2 cellular contexts compared by ENCODE assay signal in the genomic region with DNA sequence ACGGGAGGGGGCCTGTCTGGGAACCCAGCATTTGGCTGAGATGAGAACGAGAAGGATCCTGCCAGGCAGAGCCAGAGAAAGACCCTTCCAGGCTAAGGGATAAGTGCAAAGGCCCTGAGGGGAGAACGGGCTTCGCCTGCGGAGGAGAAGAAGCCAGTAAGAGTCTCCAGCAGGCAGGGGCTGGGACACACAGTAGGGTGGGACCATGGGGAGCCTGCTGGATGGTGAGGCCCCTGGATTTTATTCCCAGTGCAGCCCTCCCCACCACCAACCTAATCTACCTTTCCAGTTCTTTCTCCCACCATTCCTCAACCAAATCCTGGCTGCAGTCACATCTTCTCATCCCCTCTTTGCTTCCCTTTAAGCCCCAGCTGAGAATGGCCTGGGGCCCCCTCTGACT.
TF ChIP-seq lines count a peak whose summit lies in the region.

No MANE protein-coding gene starts in this region.

TF ChIP-seq in H1, 55 proteins besides CTCF, POLR2A, EP300 and RAD21 (continues in another document):
- no peak for TF ChIP-seq PHF8 (conservative IDR thresholded peaks at IDR 0.05; ENCODE audit: low read depth, low read length)
- no peak for TF ChIP-seq SIX5 (IDR thresholded peaks at IDR 0.05; ENCODE audit: low read depth, low read length)
- TF ChIP-seq FOSL1 (IDR thresholded peaks at IDR 0.05; ENCODE audit: insufficient read depth, low read depth, low read length): no peak
- no peak for TF ChIP-seq KDM5A (IDR thresholded peaks at IDR 0.05; ENCODE audit: low read length)
- TF ChIP-seq MAFK (IDR thresholded peaks at IDR 0.05; ENCODE audit: low read depth, low read length): no peak
- no peak for TF ChIP-seq NRF1 (IDR thresholded peaks at IDR 0.05; ENCODE audit: low read depth, low read length)
- TF ChIP-seq HDAC2 (IDR thresholded peaks at IDR 0.05; ENCODE audit: borderline replicate concordance in 1 of 2, low read depth in 2 of 2, low read length in 2 of 2): no peak
- no peak for TF ChIP-seq RBBP5 (IDR thresholded peaks at IDR 0.05; ENCODE audit: borderline replicate concordance, low read depth, low read length)
- TF ChIP-seq RFX5 (IDR thresholded peaks at IDR 0.05; ENCODE audit: borderline replicate concordance, low read depth, low read length): no peak
- TF ChIP-seq TEAD4 (IDR thresholded peaks at IDR 0.05; ENCODE audit: low read depth, low read length): no peak
- TF ChIP-seq SP2 (IDR thresholded peaks at IDR 0.05; ENCODE audit: low read length): no peak
- TF ChIP-seq, protein P1, sequence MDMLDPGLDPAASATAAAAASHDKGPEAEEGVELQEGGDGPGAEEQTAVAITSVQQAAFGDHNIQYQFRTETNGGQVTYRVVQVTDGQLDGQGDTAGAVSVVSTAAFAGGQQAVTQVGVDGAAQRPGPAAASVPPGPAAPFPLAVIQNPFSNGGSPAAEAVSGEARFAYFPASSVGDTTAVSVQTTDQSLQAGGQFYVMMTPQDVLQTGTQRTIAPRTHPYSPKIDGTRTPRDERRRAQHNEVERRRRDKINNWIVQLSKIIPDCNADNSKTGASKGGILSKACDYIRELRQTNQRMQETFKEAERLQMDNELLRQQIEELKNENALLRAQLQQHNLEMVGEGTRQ (IDR thresholded peaks at IDR 0.05; ENCODE audit: low read length): no peak
- no peak for TF ChIP-seq JUND (IDR thresholded peaks at IDR 0.05; ENCODE audit: low read length)
- no peak for TF ChIP-seq KDM4A (IDR thresholded peaks at IDR 0.05; ENCODE audit: low read depth, low read length, severe bottlenecking)
- TF ChIP-seq CHD2 (IDR thresholded peaks at IDR 0.05; ENCODE audit: low read length): no peak
- TF ChIP-seq GTF2F1 (IDR thresholded peaks at IDR 0.05; ENCODE audit: borderline replicate concordance, low read depth, low read length): no peak
- TF ChIP-seq YY1 (IDR thresholded peaks at IDR 0.05; ENCODE audit: low read depth, low read length): no peak
- no peak for TF ChIP-seq SP4 (IDR thresholded peaks at IDR 0.05; ENCODE audit: low read length)
- no peak for TF ChIP-seq ZNF274 (IDR thresholded peaks at IDR 0.05; ENCODE audit: borderline replicate concordance, extremely low read depth, low read length)

TF ChIP-seq in GM23338, 12 proteins besides CTCF, POLR2A, EP300 and RAD21:
- no peak for TF ChIP-seq ZNF331 (CRISPR knock-in tag; IDR thresholded peaks at IDR 0.05; ENCODE audit: low read depth)
- TF ChIP-seq, protein P2, sequence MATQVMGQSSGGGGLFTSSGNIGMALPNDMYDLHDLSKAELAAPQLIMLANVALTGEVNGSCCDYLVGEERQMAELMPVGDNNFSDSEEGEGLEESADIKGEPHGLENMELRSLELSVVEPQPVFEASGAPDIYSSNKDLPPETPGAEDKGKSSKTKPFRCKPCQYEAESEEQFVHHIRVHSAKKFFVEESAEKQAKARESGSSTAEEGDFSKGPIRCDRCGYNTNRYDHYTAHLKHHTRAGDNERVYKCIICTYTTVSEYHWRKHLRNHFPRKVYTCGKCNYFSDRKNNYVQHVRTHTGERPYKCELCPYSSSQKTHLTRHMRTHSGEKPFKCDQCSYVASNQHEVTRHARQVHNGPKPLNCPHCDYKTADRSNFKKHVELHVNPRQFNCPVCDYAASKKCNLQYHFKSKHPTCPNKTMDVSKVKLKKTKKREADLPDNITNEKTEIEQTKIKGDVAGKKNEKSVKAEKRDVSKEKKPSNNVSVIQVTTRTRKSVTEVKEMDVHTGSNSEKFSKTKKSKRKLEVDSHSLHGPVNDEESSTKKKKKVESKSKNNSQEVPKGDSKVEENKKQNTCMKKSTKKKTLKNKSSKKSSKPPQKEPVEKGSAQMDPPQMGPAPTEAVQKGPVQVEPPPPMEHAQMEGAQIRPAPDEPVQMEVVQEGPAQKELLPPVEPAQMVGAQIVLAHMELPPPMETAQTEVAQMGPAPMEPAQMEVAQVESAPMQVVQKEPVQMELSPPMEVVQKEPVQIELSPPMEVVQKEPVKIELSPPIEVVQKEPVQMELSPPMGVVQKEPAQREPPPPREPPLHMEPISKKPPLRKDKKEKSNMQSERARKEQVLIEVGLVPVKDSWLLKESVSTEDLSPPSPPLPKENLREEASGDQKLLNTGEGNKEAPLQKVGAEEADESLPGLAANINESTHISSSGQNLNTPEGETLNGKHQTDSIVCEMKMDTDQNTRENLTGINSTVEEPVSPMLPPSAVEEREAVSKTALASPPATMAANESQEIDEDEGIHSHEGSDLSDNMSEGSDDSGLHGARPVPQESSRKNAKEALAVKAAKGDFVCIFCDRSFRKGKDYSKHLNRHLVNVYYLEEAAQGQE (IDR thresholded peaks at IDR 0.05; ENCODE audit: unreplicated experiment): no peak
- no peak for TF ChIP-seq JUNB (IDR thresholded peaks at IDR 0.05; ENCODE audit: unreplicated experiment)
- TF ChIP-seq ZNF114 (CRISPR knock-in tag; IDR thresholded peaks at IDR 0.05): no peak
- no peak for TF ChIP-seq STAT1 (IDR thresholded peaks at IDR 0.05; ENCODE audit: unreplicated experiment)
- TF ChIP-seq NANOG (IDR thresholded peaks at IDR 0.05; ENCODE audit: borderline replicate concordance): no peak
- TF ChIP-seq POLR2AphosphoS5 (IDR thresholded peaks at IDR 0.05; ENCODE audit: low read depth): no peak
- no peak for TF ChIP-seq EZH2 (IDR thresholded peaks at IDR 0.05; ENCODE audit: low read depth, unreplicated experiment)
- TF ChIP-seq, protein P3, sequence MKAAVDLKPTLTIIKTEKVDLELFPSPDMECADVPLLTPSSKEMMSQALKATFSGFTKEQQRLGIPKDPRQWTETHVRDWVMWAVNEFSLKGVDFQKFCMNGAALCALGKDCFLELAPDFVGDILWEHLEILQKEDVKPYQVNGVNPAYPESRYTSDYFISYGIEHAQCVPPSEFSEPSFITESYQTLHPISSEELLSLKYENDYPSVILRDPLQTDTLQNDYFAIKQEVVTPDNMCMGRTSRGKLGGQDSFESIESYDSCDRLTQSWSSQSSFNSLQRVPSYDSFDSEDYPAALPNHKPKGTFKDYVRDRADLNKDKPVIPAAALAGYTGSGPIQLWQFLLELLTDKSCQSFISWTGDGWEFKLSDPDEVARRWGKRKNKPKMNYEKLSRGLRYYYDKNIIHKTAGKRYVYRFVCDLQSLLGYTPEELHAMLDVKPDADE (IDR thresholded peaks at IDR 0.05): no peak
- no peak for TF ChIP-seq CREB1 (CRISPR knock-in tag; IDR thresholded peaks at IDR 0.05; ENCODE audit: low read depth)
- TF ChIP-seq EZH2phosphoT487 (IDR thresholded peaks at IDR 0.05; ENCODE audit: unreplicated experiment): no peak
- TF ChIP-seq, protein P4, sequence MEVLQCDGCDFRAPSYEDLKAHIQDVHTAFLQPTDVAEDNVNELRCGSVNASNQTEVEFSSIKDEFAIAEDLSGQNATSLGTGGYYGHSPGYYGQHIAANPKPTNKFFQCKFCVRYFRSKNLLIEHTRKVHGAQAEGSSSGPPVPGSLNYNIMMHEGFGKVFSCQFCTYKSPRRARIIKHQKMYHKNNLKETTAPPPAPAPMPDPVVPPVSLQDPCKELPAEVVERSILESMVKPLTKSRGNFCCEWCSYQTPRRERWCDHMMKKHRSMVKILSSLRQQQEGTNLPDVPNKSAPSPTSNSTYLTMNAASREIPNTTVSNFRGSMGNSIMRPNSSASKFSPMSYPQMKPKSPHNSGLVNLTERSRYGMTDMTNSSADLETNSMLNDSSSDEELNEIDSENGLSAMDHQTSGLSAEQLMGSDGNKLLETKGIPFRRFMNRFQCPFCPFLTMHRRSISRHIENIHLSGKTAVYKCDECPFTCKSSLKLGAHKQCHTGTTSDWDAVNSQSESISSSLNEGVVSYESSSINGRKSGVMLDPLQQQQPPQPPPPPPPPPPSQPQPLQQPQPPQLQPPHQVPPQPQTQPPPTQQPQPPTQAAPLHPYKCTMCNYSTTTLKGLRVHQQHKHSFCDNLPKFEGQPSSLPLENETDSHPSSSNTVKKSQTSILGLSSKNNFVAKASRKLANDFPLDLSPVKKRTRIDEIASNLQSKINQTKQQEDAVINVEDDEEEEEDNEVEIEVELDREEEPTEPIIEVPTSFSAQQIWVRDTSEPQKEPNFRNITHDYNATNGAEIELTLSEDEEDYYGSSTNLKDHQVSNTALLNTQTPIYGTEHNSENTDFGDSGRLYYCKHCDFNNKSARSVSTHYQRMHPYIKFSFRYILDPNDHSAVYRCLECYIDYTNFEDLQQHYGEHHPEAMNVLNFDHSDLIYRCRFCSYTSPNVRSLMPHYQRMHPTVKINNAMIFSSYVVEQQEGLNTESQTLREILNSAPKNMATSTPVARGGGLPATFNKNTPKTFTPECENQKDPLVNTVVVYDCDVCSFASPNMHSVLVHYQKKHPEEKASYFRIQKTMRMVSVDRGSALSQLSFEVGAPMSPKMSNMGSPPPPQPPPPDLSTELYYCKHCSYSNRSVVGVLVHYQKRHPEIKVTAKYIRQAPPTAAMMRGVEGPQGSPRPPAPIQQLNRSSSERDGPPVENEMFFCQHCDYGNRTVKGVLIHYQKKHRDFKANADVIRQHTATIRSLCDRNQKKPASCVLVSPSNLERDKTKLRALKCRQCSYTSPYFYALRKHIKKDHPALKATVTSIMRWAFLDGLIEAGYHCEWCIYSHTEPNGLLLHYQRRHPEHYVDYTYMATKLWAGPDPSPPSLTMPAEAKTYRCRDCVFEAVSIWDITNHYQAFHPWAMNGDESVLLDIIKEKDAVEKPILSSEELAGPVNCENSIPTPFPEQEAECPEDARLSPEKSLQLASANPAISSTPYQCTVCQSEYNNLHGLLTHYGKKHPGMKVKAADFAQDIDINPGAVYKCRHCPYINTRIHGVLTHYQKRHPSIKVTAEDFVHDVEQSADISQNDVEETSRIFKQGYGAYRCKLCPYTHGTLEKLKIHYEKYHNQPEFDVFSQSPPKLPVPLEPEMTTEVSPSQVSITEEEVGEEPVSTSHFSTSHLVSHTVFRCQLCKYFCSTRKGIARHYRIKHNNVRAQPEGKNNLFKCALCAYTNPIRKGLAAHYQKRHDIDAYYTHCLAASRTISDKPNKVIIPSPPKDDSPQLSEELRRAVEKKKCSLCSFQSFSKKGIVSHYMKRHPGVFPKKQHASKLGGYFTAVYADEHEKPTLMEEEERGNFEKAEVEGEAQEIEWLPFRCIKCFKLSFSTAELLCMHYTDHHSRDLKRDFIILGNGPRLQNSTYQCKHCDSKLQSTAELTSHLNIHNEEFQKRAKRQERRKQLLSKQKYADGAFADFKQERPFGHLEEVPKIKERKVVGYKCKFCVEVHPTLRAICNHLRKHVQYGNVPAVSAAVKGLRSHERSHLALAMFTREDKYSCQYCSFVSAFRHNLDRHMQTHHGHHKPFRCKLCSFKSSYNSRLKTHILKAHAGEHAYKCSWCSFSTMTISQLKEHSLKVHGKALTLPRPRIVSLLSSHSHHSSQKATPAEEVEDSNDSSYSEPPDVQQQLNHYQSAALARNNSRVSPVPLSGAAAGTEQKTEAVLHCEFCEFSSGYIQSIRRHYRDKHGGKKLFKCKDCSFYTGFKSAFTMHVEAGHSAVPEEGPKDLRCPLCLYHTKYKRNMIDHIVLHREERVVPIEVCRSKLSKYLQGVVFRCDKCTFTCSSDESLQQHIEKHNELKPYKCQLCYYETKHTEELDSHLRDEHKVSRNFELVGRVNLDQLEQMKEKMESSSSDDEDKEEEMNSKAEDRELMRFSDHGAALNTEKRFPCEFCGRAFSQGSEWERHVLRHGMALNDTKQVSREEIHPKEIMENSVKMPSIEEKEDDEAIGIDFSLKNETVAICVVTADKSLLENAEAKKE (CRISPR knock-in tag; IDR thresholded peaks at IDR 0.05): no peak
TF ChIP-seq in GM23338: peak in this region for 0.
